ENCODE assay signal across 25 cellular contexts in the genomic region with DNA sequence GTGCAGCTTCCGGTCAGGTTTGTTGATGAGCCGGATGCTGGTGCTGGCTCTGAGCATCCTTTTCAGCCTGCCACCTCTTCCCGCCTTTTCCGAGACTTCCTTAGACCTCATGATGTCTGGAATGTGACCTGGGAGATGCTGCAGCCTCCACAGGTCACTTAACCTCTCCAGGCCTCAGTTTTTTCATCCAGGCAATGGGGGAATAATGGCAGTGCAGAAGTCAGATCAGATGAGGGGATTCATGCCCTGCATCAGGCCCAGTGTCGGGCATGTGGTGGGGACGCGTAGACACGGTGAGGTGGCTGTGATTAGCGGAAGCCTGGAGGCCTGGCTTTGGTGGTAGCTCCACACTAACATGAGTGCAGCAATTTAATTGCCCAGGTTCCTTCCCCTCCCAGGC.
"Had no signal": no experiment of that assay in that cellular context is flagged by ENCODE, and none has a peak within 500 bp of the region (broad histone marks: within the 10 kb centered on the region; RNA-seq: fewer than 3 reads in every experiment).

No MANE protein-coding gene starts in this region.

- H3K4me3 Mint-ChIP-seq: activated naive CD8-positive, alpha-beta T cell treated with anti-CD3 and anti-CD28 coated beads for 36 hours; naive thymus-derived CD4-positive, alpha-beta T cell; neural progenitor cell; stimulated activated naive B cell treated with anti-CD40 and anti-IgM and Interleukin-4, amounts not matched to agents 10 μg/mL and 1 μg/mL and 100 μg/mL, for 72 hours; T-helper 2 cell treated with Interferon-gamma antibody and Interleukin-4, amounts not matched to agents 5 μg/mL and 100 μg/mL, for 36 hours; type B pancreatic cell had no signal

- FAIRE-seq: bronchial epithelial cell, keratinocyte had no signal

- ATAC-seq: gastroesophageal sphincter; left lobe of liver; naive thymus-derived CD4-positive, alpha-beta T cell; stimulated activated naive B cell treated with anti-CD40 and anti-IgM and Interleukin-4, amounts not matched to agents 10 μg/mL and 1 μg/mL and 100 μg/mL, for 72 hours had no signal

- H3K9me3 Mint-ChIP-seq: activated naive CD8-positive, alpha-beta T cell treated with anti-CD3 and anti-CD28 coated beads for 36 hours; neural progenitor cell; stimulated activated naive B cell treated with anti-CD40 and anti-IgM and Interleukin-4, amounts not matched to agents 10 μg/mL and 1 μg/mL and 100 μg/mL, for 72 hours; T-helper 2 cell treated with Interferon-gamma antibody and Interleukin-4, amounts not matched to agents 5 μg/mL and 100 μg/mL, for 36 hours; type B pancreatic cell had no signal

- H3K9ac ChIP-seq: neural progenitor cell had no signal

- H3K36me3 ChIP-seq: ovary had no signal

- H3K4me1 ChIP-seq: gastroesophageal sphincter, neural progenitor cell, vagina had no signal

- H3K4me1 Mint-ChIP-seq: neural progenitor cell had no signal

- H3K4me3 ChIP-seq: gastroesophageal sphincter, heart right ventricle, lung, neural progenitor cell, ovary, prostate gland, testis, vagina had no signal

- H3K4me2 ChIP-seq: neural progenitor cell had no signal

- H3K27me3 Mint-ChIP-seq: activated naive CD8-positive, alpha-beta T cell treated with anti-CD3 and anti-CD28 coated beads for 36 hours; naive thymus-derived CD4-positive, alpha-beta T cell; stimulated activated naive B cell treated with anti-CD40 and anti-IgM and Interleukin-4, amounts not matched to agents 10 μg/mL and 1 μg/mL and 100 μg/mL, for 72 hours; type B pancreatic cell had no signal

- H3K27ac ChIP-seq: epithelial cell of prostate, gastroesophageal sphincter, heart right ventricle, neural progenitor cell, ovary, prostate gland, testis, vagina had no signal

- DNase-seq: activated CD4-positive, alpha-beta T cell treated with anti-CD3 and anti-CD28 coated beads for 1 hour; activated CD4-positive, alpha-beta T cell treated with anti-CD3 and anti-CD28 coated beads, Interleukin-2, amount 50 U/mL, for 4 hours; activated naive CD4-positive, alpha-beta T cell treated with Interleukin-2 at 50 U/mL for 16 hours; activated naive CD8-positive, alpha-beta T cell treated with anti-CD3 and anti-CD28 coated beads for 36 hours; activated T-cell treated with anti-CD3 and anti-CD28 coated beads, Interleukin-2, amount 50 U/mL, for 48 hours; cerebellar nuclear complex; cortex of kidney; heart right ventricle; naive thymus-derived CD4-positive, alpha-beta T cell; ovary; stimulated activated CD4-positive, alpha-beta T cell treated with anti-CD3 and anti-CD28 coated beads, Interleukin-2, amount 100 ng/mL, for 48 hours; stimulated activated CD8-positive, alpha-beta memory T cell treated with anti-CD3 and anti-CD28 coated beads, Interleukin-4, amount 100 ng/mL, for 48 hours; stimulated activated naive B cell treated with anti-CD40 and anti-IgM and Interleukin-4, amounts not matched to agents 10 μg/mL and 1 μg/mL and 100 μg/mL, for 72 hours; testis had no signal

- H2AFZ ChIP-seq: neural progenitor cell had no signal

- H3K27ac Mint-ChIP-seq: activated naive CD8-positive, alpha-beta T cell treated with anti-CD3 and anti-CD28 coated beads for 36 hours; neural progenitor cell; stimulated activated naive B cell treated with anti-CD40 and anti-IgM and Interleukin-4, amounts not matched to agents 10 μg/mL and 1 μg/mL and 100 μg/mL, for 72 hours; T-helper 2 cell treated with Interferon-gamma antibody and Interleukin-4, amounts not matched to agents 5 μg/mL and 100 μg/mL, for 36 hours; type B pancreatic cell had no signal

- H3K27me3 ChIP-seq: gastroesophageal sphincter, heart right ventricle, neural progenitor cell, ovary, testis, vagina had no signal

- H3K9me3 ChIP-seq: gastroesophageal sphincter, heart right ventricle, ovary, prostate gland, testis, vagina had no signal
